In genomic region chr20:5989539-5989938, GRCh38 we compare ENCODE assay signal across 1 cellular context.
TF ChIP-seq lines count a peak whose summit lies in the region.

No MANE protein-coding gene starts in this region.

TF ChIP-seq in GM23338, 12 proteins besides CTCF, POLR2A, EP300 and RAD21 (continued from another document):
- TF ChIP-seq ZNF462 (CRISPR knock-in tag; IDR thresholded peaks at IDR 0.05) (no peak), EZH2 (IDR thresholded peaks at IDR 0.05; ENCODE audit: low read depth, unreplicated experiment) (no peak), REST (IDR thresholded peaks at IDR 0.05; ENCODE audit: unreplicated experiment) (no peak), CREB1 (CRISPR knock-in tag; IDR thresholded peaks at IDR 0.05; ENCODE audit: low read depth) (no peak), POLR2AphosphoS5 (IDR thresholded peaks at IDR 0.05; ENCODE audit: low read depth) (no peak), ZNF331 (CRISPR knock-in tag; IDR thresholded peaks at IDR 0.05; ENCODE audit: low read depth) (no peak), ETS1 (IDR thresholded peaks at IDR 0.05) (no peak), JUNB (IDR thresholded peaks at IDR 0.05; ENCODE audit: unreplicated experiment) (no peak), ZNF114 (CRISPR knock-in tag; IDR thresholded peaks at IDR 0.05) (no peak), EZH2phosphoT487 (IDR thresholded peaks at IDR 0.05; ENCODE audit: unreplicated experiment) (no peak)
